Comparison of ENCODE assay signal across 16 cellular contexts in genomic region chr11:117022526-117022925, GRCh38.
A peak's percentile ranks its signal among the peaks of the same experiment; 100 is the strongest.
DNase-seq lines count a peak whose midpoint lies in the region; ATAC-seq, FAIRE-seq and TF ChIP-seq lines count a peak whose summit lies in the region.
"Had no signal": no experiment of that assay in that cellular context is flagged by ENCODE, and none has a peak within 500 bp of the region (broad histone marks: within the 10 kb centered on the region; RNA-seq: fewer than 3 reads in every experiment).

No MANE protein-coding gene starts in this region.

- H3K9me3 ChIP-seq in liver (ENCODE audit: control insufficient read depth in 4 of 4, low read length in 3 of 4), result no peaks in the 10 kb centered on the region
- no peaks in the 10 kb centered on the region for H3K9me3 ChIP-seq in HepG2 (ENCODE audit: low read length)
- no peaks in the 10 kb centered on the region for H3K9me3 ChIP-seq in OCI-LY3 (ENCODE audit: insufficient read depth, low read length)
- H3K9me3 ChIP-seq in subcutaneous abdominal adipose tissue (ENCODE audit: control insufficient read depth in 5 of 5, low read length in 5 of 5), result no peaks in the 10 kb centered on the region

- 59% methylated on average over 3 of the region's 3 CpGs for WGBS in liver
- 77% methylated on average over 3 of the region's 3 CpGs for WGBS in HepG2 (ENCODE audit: low lambda C conversion rate)

- no peak overlapping the region for H3K4me2 ChIP-seq in HepG2 (ENCODE audit: low read depth, low read length)
- peak overlapping the region; percentile 46 for H3K4me2 ChIP-seq in OCI-LY3 (ENCODE audit: low read length)

- no peak overlapping the region for H3K9ac ChIP-seq in liver (ENCODE audit: low read depth in 1 of 2, low read length in 2 of 2)
- H3K9ac ChIP-seq in HepG2 (ENCODE audit: insufficient read depth, low read depth, low read length), result no peak overlapping the region
- no peak overlapping the region for H3K9ac ChIP-seq in OCI-LY3 (ENCODE audit: low read length)
- no peak overlapping the region for H3K9ac ChIP-seq in subcutaneous abdominal adipose tissue (ENCODE audit: low read length in 5 of 5)

- H2AFZ ChIP-seq in HepG2 (ENCODE audit: low read length), result no peak overlapping the region
- H2AFZ ChIP-seq in OCI-LY3 (ENCODE audit: low read depth, low read length), result no peak overlapping the region

- peak overlapping the region; percentile 2 to 26 for H3K27ac ChIP-seq in liver (ENCODE audit: low read depth in 1 of 2, low read length in 2 of 2)
- no peak overlapping the region for H3K27ac ChIP-seq in HepG2 (ENCODE audit: extremely low read length, insufficient read depth, low read length)
- no peak overlapping the region for H3K27ac ChIP-seq in OCI-LY3 (ENCODE audit: low read length)
- H3K27ac ChIP-seq in cingulate gyrus (ENCODE audit: low read depth, low read length), result peak overlapping the region; percentile 87
- peak overlapping the region; percentile 2 for H3K27ac ChIP-seq in subcutaneous abdominal adipose tissue (ENCODE audit: low read depth, low read length)

- H3K4me3 ChIP-seq in liver (ENCODE audit: low read depth in 1 of 3, low read length in 3 of 3), result no peak overlapping the region
- no peak overlapping the region for H3K4me3 ChIP-seq in HepG2 (replicated peaks in 1 of 3; ENCODE audit: insufficient read depth in 1 of 3, low read depth in 2 of 3, low read length in 3 of 3)
- no peak overlapping the region for H3K4me3 ChIP-seq in OCI-LY3 (ENCODE audit: low read length)
- H3K4me3 ChIP-seq in subcutaneous abdominal adipose tissue (ENCODE audit: low read depth in 1 of 5, low read length in 5 of 5), result no peak overlapping the region

- DNase-seq in HepG2 (ENCODE audit: low spot score) (no peak), islet precursor cell (no peak)
- no peak for DNase-seq in effector CD4-positive, alpha-beta T cell
- DNase-seq: erythroblast; mesenchymal stem cell; NCI-H1417 treated with DMSO at 0.1 percent for 48 hours; NCI-H524; SIG-M5; stimulated activated naive CD4-positive, alpha-beta T cell had no signal

- no peaks in the 10 kb centered on the region for H3K27me3 ChIP-seq in liver (ENCODE audit: control insufficient read depth in 4 of 4, insufficient read depth in 4 of 4, low read length in 3 of 4)
- H3K27me3 ChIP-seq in HepG2 (ENCODE audit: control insufficient read depth in 1 of 2, insufficient read depth in 2 of 2, low read length in 2 of 2), result no peaks in the 10 kb centered on the region
- H3K27me3 ChIP-seq in OCI-LY3 (ENCODE audit: low read depth, low read length), result no peaks in the 10 kb centered on the region
- no peaks in the 10 kb centered on the region for H3K27me3 ChIP-seq in subcutaneous abdominal adipose tissue (ENCODE audit: control insufficient read depth in 5 of 5, insufficient read depth in 4 of 5, low read length in 5 of 5)

- TF ChIP-seq CTCF in liver (IDR thresholded peaks at IDR 0.05; ENCODE audit: low read depth, low read length, missing input control), result no peak
- no peak for TF ChIP-seq CTCF in HepG2 (CRISPR knock-in tag; IDR thresholded peaks at IDR 0.05)
- no peak for TF ChIP-seq CTCF in OCI-LY3 (IDR thresholded peaks at IDR 0.05; ENCODE audit: low read depth, low read length)

- no peak for ATAC-seq in HepG2
- no peak for ATAC-seq in HG02885 (IDR thresholded peaks at IDR 0.05; ENCODE audit: poor library complexity, unreplicated experiment)
- ATAC-seq: HCT116 had no signal

- TF ChIP-seq EP300 in HepG2 (IDR thresholded peaks at IDR 0.05; ENCODE audit: low read depth in 2 of 2, low read length in 2 of 2), result no peak
- TF ChIP-seq EP300 in HepG2 (CRISPR knock-in tag; IDR thresholded peaks at IDR 0.05; ENCODE audit: borderline replicate concordance), result no peak

- intact Hi-C loops in HepG2 (cut with micrococcal nuclease; ENCODE audit: unreplicated experiment), result loop anchor here (5.0 to 10.0 kb wide), 3 partner anchors 55 to 98 kb away; partner anchors contain the start of gene SIK3

- H3K36me3 ChIP-seq in liver (ENCODE audit: control insufficient read depth in 4 of 4, insufficient read depth in 3 of 4, low read depth in 1 of 4, low read length in 3 of 4) (no peaks in the 10 kb centered on the region), HepG2 (replicated peaks in 1 of 2; ENCODE audit: control insufficient read depth in 1 of 2, insufficient read depth in 2 of 2, low read length in 2 of 2) (no peaks in the 10 kb centered on the region), OCI-LY3 (replicated peaks; ENCODE audit: low read depth, low read length) (no peaks in the 10 kb centered on the region), subcutaneous abdominal adipose tissue (ENCODE audit: control insufficient read depth in 5 of 5, insufficient read depth in 5 of 5, low read length in 5 of 5) (no peaks in the 10 kb centered on the region)

- H3K79me2 ChIP-seq in HepG2 (ENCODE audit: insufficient read depth, low read length) (peaks cover 36% of the 10 kb centered on the region), OCI-LY3 (ENCODE audit: low read length) (peaks cover 67% of the 10 kb centered on the region)

- H3K4me1 ChIP-seq in liver (ENCODE audit: control insufficient read depth in 4 of 4, insufficient read depth in 4 of 4, low read length in 3 of 4), result peaks cover 3 to 35% (median 25%) of the 10 kb centered on the region in 4 donors
- peaks cover 84% of the 10 kb centered on the region for H3K4me1 ChIP-seq in HepG2 (ENCODE audit: insufficient read depth, low read length)
- H3K4me1 ChIP-seq in OCI-LY3 (ENCODE audit: low read length), result peaks cover 70% of the 10 kb centered on the region
- H3K4me1 ChIP-seq in subcutaneous abdominal adipose tissue (ENCODE audit: control insufficient read depth in 5 of 5, insufficient read depth in 5 of 5, low read length in 5 of 5), result peaks cover 0 to 17% (median 15%) of the 10 kb centered on the region in 5 donors

- no TSS peak for BruUV-seq in HepG2 (replicated peaks; lab: Mats Ljungman, UMichigan)

- H4K20me1 ChIP-seq in HepG2 (ENCODE audit: insufficient read depth, low read length), result peaks cover 37% of the 10 kb centered on the region
- H4K20me1 ChIP-seq in OCI-LY3 (ENCODE audit: insufficient read depth, low read length), result peaks cover 67% of the 10 kb centered on the region

- in situ Hi-C loops in HepG2 (cut with HindIII; ENCODE audit: extremely low pct_ligation_motif_present, low pct_unique_long_range_greater_than_20kb), result no loop called here

- no peak for TF ChIP-seq POLR2A in HepG2 (IDR thresholded peaks at IDR 0.05; ENCODE audit: insufficient read depth in 1 of 2, low read depth in 2 of 2, low read length in 2 of 2)

- POLR2A ChIA-PET in HepG2 (lab: Yijun Ruan, JAX), result no interaction called here

- CTCF ChIA-PET in HepG2 (lab: Yijun Ruan, JAX; ENCODE audit: low intra/inter-chr PET ratio, low total read pairs), result no interaction called here

- FAIRE-seq in HepG2 (lab: Jason Lieb, UNC), result no peak
- FAIRE-seq: TTC549 had no signal

- no peak for TF ChIP-seq RAD21 in liver (IDR thresholded peaks at IDR 0.05)
- no peak for TF ChIP-seq RAD21 in HepG2 (CRISPR knock-in tag; IDR thresholded peaks at IDR 0.05)

TF ChIP-seq in liver, 16 proteins besides CTCF, POLR2A, EP300 and RAD21:
- TF ChIP-seq TAF1 (conservative IDR thresholded peaks at IDR 0.05) (no peak), HNF4G (IDR thresholded peaks at IDR 0.05) (no peak), REST (IDR thresholded peaks at IDR 0.05) (no peak)

TF ChIP-seq in HepG2, 621 proteins besides CTCF, POLR2A, EP300 and RAD21 (continues in another document):
- no peak for TF ChIP-seq ZFYVE20 (CRISPR knock-in tag; IDR thresholded peaks at IDR 0.05; ENCODE audit: borderline replicate concordance, low read depth)
- no peak for TF ChIP-seq ZNF205 (CRISPR knock-in tag; IDR thresholded peaks at IDR 0.05)
- no peak for TF ChIP-seq ZNF232 (CRISPR knock-in tag; IDR thresholded peaks at IDR 0.05; ENCODE audit: borderline replicate concordance)
- TF ChIP-seq ZNF709 (CRISPR knock-in tag; IDR thresholded peaks at IDR 0.05), result no peak
- no peak for TF ChIP-seq SKIL (CRISPR knock-in tag; IDR thresholded peaks at IDR 0.05; ENCODE audit: borderline replicate concordance)
- no peak for TF ChIP-seq AGO1 (IDR thresholded peaks at IDR 0.05; ENCODE audit: low read depth, low read length, poor library complexity, severe bottlenecking)
- no peak for TF ChIP-seq BCLAF1 (IDR thresholded peaks at IDR 0.05)
- no peak for TF ChIP-seq TSC22D2 (CRISPR knock-in tag; IDR thresholded peaks at IDR 0.05; ENCODE audit: borderline replicate concordance)
- no peak for TF ChIP-seq HNRNPH1 (optimal IDR thresholded peaks at IDR 0.05; ENCODE audit: low read depth, low read length)
- no peak for TF ChIP-seq ONECUT2 (CRISPR knock-in tag; IDR thresholded peaks at IDR 0.05)

Comparison
In these comparisons a context has a peak if more than half of its experiments do, and no peak if none do; other contexts are left out.
1. H3K27ac ChIP-seq: peak in liver (2 of 2), cingulate gyrus (single experiment) and subcutaneous abdominal adipose tissue (single experiment); none in HepG2 (single experiment) and OCI-LY3 (single experiment).